In genomic region chr6:40912158-40912946, GRCh38 we compare ENCODE assay signal across 1 cellular context.
TF ChIP-seq lines count a peak whose summit lies in the region.

No MANE protein-coding gene starts in this region.

TF ChIP-seq in GM23338, 12 proteins besides CTCF, POLR2A, EP300 and RAD21 (continued from another document):
- TF ChIP-seq, protein P1, sequence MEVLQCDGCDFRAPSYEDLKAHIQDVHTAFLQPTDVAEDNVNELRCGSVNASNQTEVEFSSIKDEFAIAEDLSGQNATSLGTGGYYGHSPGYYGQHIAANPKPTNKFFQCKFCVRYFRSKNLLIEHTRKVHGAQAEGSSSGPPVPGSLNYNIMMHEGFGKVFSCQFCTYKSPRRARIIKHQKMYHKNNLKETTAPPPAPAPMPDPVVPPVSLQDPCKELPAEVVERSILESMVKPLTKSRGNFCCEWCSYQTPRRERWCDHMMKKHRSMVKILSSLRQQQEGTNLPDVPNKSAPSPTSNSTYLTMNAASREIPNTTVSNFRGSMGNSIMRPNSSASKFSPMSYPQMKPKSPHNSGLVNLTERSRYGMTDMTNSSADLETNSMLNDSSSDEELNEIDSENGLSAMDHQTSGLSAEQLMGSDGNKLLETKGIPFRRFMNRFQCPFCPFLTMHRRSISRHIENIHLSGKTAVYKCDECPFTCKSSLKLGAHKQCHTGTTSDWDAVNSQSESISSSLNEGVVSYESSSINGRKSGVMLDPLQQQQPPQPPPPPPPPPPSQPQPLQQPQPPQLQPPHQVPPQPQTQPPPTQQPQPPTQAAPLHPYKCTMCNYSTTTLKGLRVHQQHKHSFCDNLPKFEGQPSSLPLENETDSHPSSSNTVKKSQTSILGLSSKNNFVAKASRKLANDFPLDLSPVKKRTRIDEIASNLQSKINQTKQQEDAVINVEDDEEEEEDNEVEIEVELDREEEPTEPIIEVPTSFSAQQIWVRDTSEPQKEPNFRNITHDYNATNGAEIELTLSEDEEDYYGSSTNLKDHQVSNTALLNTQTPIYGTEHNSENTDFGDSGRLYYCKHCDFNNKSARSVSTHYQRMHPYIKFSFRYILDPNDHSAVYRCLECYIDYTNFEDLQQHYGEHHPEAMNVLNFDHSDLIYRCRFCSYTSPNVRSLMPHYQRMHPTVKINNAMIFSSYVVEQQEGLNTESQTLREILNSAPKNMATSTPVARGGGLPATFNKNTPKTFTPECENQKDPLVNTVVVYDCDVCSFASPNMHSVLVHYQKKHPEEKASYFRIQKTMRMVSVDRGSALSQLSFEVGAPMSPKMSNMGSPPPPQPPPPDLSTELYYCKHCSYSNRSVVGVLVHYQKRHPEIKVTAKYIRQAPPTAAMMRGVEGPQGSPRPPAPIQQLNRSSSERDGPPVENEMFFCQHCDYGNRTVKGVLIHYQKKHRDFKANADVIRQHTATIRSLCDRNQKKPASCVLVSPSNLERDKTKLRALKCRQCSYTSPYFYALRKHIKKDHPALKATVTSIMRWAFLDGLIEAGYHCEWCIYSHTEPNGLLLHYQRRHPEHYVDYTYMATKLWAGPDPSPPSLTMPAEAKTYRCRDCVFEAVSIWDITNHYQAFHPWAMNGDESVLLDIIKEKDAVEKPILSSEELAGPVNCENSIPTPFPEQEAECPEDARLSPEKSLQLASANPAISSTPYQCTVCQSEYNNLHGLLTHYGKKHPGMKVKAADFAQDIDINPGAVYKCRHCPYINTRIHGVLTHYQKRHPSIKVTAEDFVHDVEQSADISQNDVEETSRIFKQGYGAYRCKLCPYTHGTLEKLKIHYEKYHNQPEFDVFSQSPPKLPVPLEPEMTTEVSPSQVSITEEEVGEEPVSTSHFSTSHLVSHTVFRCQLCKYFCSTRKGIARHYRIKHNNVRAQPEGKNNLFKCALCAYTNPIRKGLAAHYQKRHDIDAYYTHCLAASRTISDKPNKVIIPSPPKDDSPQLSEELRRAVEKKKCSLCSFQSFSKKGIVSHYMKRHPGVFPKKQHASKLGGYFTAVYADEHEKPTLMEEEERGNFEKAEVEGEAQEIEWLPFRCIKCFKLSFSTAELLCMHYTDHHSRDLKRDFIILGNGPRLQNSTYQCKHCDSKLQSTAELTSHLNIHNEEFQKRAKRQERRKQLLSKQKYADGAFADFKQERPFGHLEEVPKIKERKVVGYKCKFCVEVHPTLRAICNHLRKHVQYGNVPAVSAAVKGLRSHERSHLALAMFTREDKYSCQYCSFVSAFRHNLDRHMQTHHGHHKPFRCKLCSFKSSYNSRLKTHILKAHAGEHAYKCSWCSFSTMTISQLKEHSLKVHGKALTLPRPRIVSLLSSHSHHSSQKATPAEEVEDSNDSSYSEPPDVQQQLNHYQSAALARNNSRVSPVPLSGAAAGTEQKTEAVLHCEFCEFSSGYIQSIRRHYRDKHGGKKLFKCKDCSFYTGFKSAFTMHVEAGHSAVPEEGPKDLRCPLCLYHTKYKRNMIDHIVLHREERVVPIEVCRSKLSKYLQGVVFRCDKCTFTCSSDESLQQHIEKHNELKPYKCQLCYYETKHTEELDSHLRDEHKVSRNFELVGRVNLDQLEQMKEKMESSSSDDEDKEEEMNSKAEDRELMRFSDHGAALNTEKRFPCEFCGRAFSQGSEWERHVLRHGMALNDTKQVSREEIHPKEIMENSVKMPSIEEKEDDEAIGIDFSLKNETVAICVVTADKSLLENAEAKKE (CRISPR knock-in tag; IDR thresholded peaks at IDR 0.05), result no peak
- TF ChIP-seq EZH2 (IDR thresholded peaks at IDR 0.05; ENCODE audit: low read depth, unreplicated experiment) (no peak), JUNB (IDR thresholded peaks at IDR 0.05; ENCODE audit: unreplicated experiment) (no peak), CREB1 (CRISPR knock-in tag; IDR thresholded peaks at IDR 0.05; ENCODE audit: low read depth) (no peak)
- TF ChIP-seq, protein P2, sequence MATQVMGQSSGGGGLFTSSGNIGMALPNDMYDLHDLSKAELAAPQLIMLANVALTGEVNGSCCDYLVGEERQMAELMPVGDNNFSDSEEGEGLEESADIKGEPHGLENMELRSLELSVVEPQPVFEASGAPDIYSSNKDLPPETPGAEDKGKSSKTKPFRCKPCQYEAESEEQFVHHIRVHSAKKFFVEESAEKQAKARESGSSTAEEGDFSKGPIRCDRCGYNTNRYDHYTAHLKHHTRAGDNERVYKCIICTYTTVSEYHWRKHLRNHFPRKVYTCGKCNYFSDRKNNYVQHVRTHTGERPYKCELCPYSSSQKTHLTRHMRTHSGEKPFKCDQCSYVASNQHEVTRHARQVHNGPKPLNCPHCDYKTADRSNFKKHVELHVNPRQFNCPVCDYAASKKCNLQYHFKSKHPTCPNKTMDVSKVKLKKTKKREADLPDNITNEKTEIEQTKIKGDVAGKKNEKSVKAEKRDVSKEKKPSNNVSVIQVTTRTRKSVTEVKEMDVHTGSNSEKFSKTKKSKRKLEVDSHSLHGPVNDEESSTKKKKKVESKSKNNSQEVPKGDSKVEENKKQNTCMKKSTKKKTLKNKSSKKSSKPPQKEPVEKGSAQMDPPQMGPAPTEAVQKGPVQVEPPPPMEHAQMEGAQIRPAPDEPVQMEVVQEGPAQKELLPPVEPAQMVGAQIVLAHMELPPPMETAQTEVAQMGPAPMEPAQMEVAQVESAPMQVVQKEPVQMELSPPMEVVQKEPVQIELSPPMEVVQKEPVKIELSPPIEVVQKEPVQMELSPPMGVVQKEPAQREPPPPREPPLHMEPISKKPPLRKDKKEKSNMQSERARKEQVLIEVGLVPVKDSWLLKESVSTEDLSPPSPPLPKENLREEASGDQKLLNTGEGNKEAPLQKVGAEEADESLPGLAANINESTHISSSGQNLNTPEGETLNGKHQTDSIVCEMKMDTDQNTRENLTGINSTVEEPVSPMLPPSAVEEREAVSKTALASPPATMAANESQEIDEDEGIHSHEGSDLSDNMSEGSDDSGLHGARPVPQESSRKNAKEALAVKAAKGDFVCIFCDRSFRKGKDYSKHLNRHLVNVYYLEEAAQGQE (IDR thresholded peaks at IDR 0.05; ENCODE audit: unreplicated experiment), result no peak
